In the genomic region with DNA sequence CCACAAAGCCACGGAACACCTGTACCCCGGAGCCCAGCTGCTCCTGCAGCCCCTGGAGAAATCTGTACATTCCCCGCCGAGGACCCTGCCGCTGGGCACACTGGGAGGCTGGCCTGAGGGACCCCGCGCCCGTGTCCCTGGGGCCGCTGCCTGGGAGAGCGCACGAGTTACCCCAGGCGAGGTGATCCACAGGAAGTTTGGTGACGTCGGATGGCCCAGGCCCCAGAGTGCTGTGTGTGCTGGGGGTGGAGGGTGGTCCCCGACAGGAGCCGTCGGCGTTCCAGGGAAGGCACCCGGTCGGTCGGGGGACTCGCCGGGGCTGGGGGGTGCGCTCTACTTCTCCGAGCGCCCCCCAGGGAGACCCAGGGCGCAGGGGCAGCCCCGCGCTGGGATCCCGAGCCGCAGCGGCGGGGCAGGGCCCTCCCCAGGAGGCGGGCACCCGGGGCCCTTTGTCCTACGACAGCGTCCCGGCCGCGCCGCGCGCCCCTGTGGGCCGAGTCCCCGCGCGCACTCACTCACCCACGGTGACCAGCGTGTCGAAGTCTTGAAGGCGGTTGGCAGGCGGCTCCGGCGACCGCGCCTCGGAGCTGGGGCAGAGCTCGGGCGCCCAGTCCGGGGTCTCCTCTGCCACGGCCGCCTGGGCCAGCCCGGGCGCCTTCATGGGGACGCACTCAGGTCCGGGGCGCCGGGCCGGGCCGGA, we compare ENCODE assay signal across 8 cellular contexts.
DNase-seq lines count a peak whose midpoint lies in the region; ATAC-seq and TF ChIP-seq lines count a peak whose summit lies in the region.
"Not testable (repeated sequence)": the region's sequence is repeated elsewhere in the genome, so short reads cannot be mapped to it uniquely, and the experiment has no call there.

No MANE protein-coding gene starts in this region.

- not testable (repeated sequence) for H3K4me3 Mint-ChIP-seq in memory B cell

- not testable (repeated sequence) for H3K36me3 Mint-ChIP-seq in memory B cell

- peak; percentile 42 for ATAC-seq in GM18499 (IDR thresholded peaks at IDR 0.05; ENCODE audit: insufficient read depth, unreplicated experiment)
- peak; percentile 82 for ATAC-seq in GM21619 (IDR thresholded peaks at IDR 0.05; ENCODE audit: unreplicated experiment)
- peak; percentile 58 for ATAC-seq in HG03159 (IDR thresholded peaks at IDR 0.05; ENCODE audit: unreplicated experiment)
- peak; percentile 14 for ATAC-seq in memory B cell (ENCODE audit: low read depth)

- DNase-seq in NCI-H82 (lab: John Stamatoyannopoulos, UW), result peak; percentile 44
- peak; percentile 47 for DNase-seq in activated CD8-positive, alpha-beta memory T cell treated with anti-CD3 and anti-CD28 coated beads, Interleukin-2, amount 50 U/mL, for 4 hours
- DNase-seq in choroid plexus epithelial cell (ENCODE audit: low read depth), result not testable (repeated sequence)
- DNase-seq in memory B cell (ENCODE audit: low spot score in 2 of 2), result peak in 1 of 2 donors; percentile 16
- peak; percentile 29 for DNase-seq in stimulated activated CD8-positive, alpha-beta memory T cell treated with anti-CD3 and anti-CD28 coated beads, Interleukin-4, amount 100 ng/mL, for 48 hours

- H3K4me1 Mint-ChIP-seq in memory B cell, result not testable (repeated sequence)

- H3K9me3 Mint-ChIP-seq in memory B cell, result not testable (repeated sequence)

- peak overlapping the region; percentile 48 for H3K4me3 ChIP-seq in choroid plexus epithelial cell (ENCODE audit: low read depth, low read length)

- not testable (repeated sequence) for TF ChIP-seq CTCF in choroid plexus epithelial cell (conservative IDR thresholded peaks at IDR 0.05; ENCODE audit: low read depth, low read length)

- not testable (repeated sequence) for H3K27me3 Mint-ChIP-seq in memory B cell

- H3K27ac Mint-ChIP-seq in memory B cell, result not testable (repeated sequence)

Comparison
In these comparisons a context has a peak if more than half of its experiments do, and no peak if none do; other contexts are left out.
1. ATAC-seq: peak in every context shown above with its lines; median percentile 82 in GM21619; 58 in HG03159; 42 in GM18499; 14 in memory B cell.